ENCODE assay signal across 25 cellular contexts in genomic region chr1:15993666-15994065, GRCh38. TPM values are rescaled to one million over a fixed set of nuclear protein-coding genes. Genes with fewer than 3 reads are reported as not detected.
DNase-seq lines count a peak whose midpoint lies in the region; ATAC-seq and TF ChIP-seq lines count a peak whose summit lies in the region.
"Had no signal": no experiment of that assay in that cellular context is flagged by ENCODE, and none has a peak within 500 bp of the region (broad histone marks: within the 10 kb centered on the region; RNA-seq: fewer than 3 reads in every experiment).

No MANE protein-coding gene starts in this region.

- DNase-seq in IMR-90 (no peak), neuronal stem cell (ENCODE audit: low spot score) (no peak), NCI-H1105 (lab: John Stamatoyannopoulos, UW) (no peak), lower lobe of right lung (no peak)
- DNase-seq: 8988T; ACHN; BE2C; CD4-positive, alpha-beta memory T cell; CD4-positive, CD25-positive, alpha-beta regulatory T cell; CD8-positive, alpha-beta memory T cell; COR-L47; DMS 273 treated with DMSO at 0.1 percent for 48 hours; DMS153; DMS79; DND-41; EL; GDM1 had no signal

- H3K79me1 ChIP-seq in IMR-90 (ENCODE audit: low read depth in 1 of 2, low read length in 2 of 2) (no peaks in the 10 kb centered on the region), neuronal stem cell (ENCODE audit: low read depth, low read length) (peaks cover 3% of the 10 kb centered on the region)

- no peaks in the 10 kb centered on the region for H3K9me3 ChIP-seq in IMR-90 (ENCODE audit: control insufficient read depth, insufficient read depth, low read length)
- no peaks in the 10 kb centered on the region for H3K9me3 ChIP-seq in neuronal stem cell (replicated peaks in 1 of 2; ENCODE audit: control insufficient read depth in 2 of 2, insufficient read depth in 1 of 2, low read depth in 1 of 2, low read length in 2 of 2)
- no peaks in the 10 kb centered on the region for H3K9me3 ChIP-seq in lower lobe of right lung
- H3K9me3 ChIP-seq: BE2C, BLaER1 had no signal

- H3K9ac ChIP-seq in IMR-90 (ENCODE audit: low read depth, low read length), result no peak overlapping the region
- H3K9ac ChIP-seq in neuronal stem cell (ENCODE audit: low read depth, low read length, poor library complexity), result no peak overlapping the region

- H3K4me2 ChIP-seq in IMR-90 (ENCODE audit: low read depth, low read length), result no peak overlapping the region
- H3K4me2 ChIP-seq in neuronal stem cell (ENCODE audit: insufficient read depth, low read length, poor library complexity, severe bottlenecking), result no peak overlapping the region

- ATAC-seq in IMR-90 (ENCODE audit: low read depth) (no peak), HG03045 (IDR thresholded peaks at IDR 0.05; ENCODE audit: unreplicated experiment) (no peak), lower lobe of right lung (no peak)

- no peak overlapping the region for H4K5ac ChIP-seq in IMR-90 (ENCODE audit: low read depth, low read length)

- no TSS peak for BruUV-seq in IMR-90 (replicated peaks; lab: Mats Ljungman, UMichigan)

- H3K14ac ChIP-seq in IMR-90 (replicated peaks; ENCODE audit: low read depth, low read length) (no peak overlapping the region), neuronal stem cell (ENCODE audit: low read length) (peak overlapping the region; percentile 76)

- H3K27me3 ChIP-seq in IMR-90 (ENCODE audit: control insufficient read depth, insufficient read depth, low read length) (peaks cover 9% of the 10 kb centered on the region; the same call in 1 of the 2 replicates), neuronal stem cell (ENCODE audit: control insufficient read depth in 3 of 3, insufficient read depth in 3 of 3, low read depth in 1 of 3, low read length in 3 of 3) (peaks cover 0 to 11% (median 0%) of the 10 kb centered on the region in 3 experiments), lower lobe of right lung (ENCODE audit: low read depth) (no peaks in the 10 kb centered on the region)
- H3K27me3 ChIP-seq: BE2C, BLaER1 had no signal

- H2AFZ ChIP-seq in IMR-90 (replicated peaks; ENCODE audit: low read length, poor library complexity) (peak overlapping the region; percentile 49), neuronal stem cell (ENCODE audit: low read length) (no peak overlapping the region)

- H3K23ac ChIP-seq in IMR-90 (ENCODE audit: low read depth, low read length) (no peak overlapping the region), neuronal stem cell (ENCODE audit: low read depth, low read length, poor library complexity) (peak overlapping the region; percentile 75)

- H2AK9ac ChIP-seq in IMR-90 (replicated peaks; ENCODE audit: low read depth, low read length, poor library complexity), result peak overlapping the region; percentile 72

- no peak overlapping the region for H2AK5ac ChIP-seq in IMR-90 (ENCODE audit: low read depth, low read length)
- peak overlapping the region; percentile 79 for H2AK5ac ChIP-seq in neuronal stem cell (ENCODE audit: low read depth, low read length)

- H3K56ac ChIP-seq in IMR-90 (ENCODE audit: extremely low read depth, insufficient read depth, low read length), result no peak overlapping the region

- dilution Hi-C loops in IMR-90 (cut with HindIII; ENCODE audit: low sequenced_read_pairs, unreplicated experiment), result no loop called here

- H4K91ac ChIP-seq in IMR-90 (ENCODE audit: insufficient read depth, low read depth, low read length), result no peak overlapping the region
- no peak overlapping the region for H4K91ac ChIP-seq in neuronal stem cell (ENCODE audit: low read depth, low read length, poor library complexity)

- H3K4me3 ChIP-seq in IMR-90 (ENCODE audit: insufficient read depth, low read depth, low read length), result no peak overlapping the region
- no peak overlapping the region for H3K4me3 ChIP-seq in neuronal stem cell (ENCODE audit: low read length in 2 of 2)
- H3K4me3 ChIP-seq in lower lobe of right lung, result no peak overlapping the region
- H3K4me3 ChIP-seq: BLaER1, GM12878 had no signal

- 84% methylated on average over 11 of the region's 15 CpGs; no CpG with 5 or more reads in 1 of the 2 experiments for WGBS in IMR-90 (ENCODE audit: extremely low coverage in 2 of 2, insufficient read length in 1 of 2), 2 experiments
- no CpG with 5 or more reads among the region's 15 CpGs for WGBS in neuronal stem cell (ENCODE audit: extremely low coverage in 2 of 2, insufficient read length in 2 of 2, insufficient replicate concordance in 1 of 2), 2 donors

- H2BK20ac ChIP-seq in IMR-90 (ENCODE audit: low read depth, low read length), result no peak overlapping the region

- H2BK12ac ChIP-seq in neuronal stem cell (ENCODE audit: low read length), result no peak overlapping the region

- H2BK15ac ChIP-seq in IMR-90 (ENCODE audit: low read depth, low read length), result no peak overlapping the region
- H2BK15ac ChIP-seq in neuronal stem cell (ENCODE audit: low read length), result no peak overlapping the region

- H4K20me1 ChIP-seq in IMR-90 (ENCODE audit: insufficient read depth, low read length), result no peaks in the 10 kb centered on the region
- H4K20me1 ChIP-seq: BLaER1 had no signal

- no peak for TF ChIP-seq CTCF in IMR-90 (conservative IDR thresholded peaks at IDR 0.05; ENCODE audit: low read depth, low read length)
- TF ChIP-seq CTCF in lower lobe of right lung (IDR thresholded peaks at IDR 0.05), result no peak

- in situ Hi-C loops in IMR-90 (cut with MboI; ENCODE audit: low sequenced_read_pairs), result loop anchor here (10.0 kb wide), 1 partner anchor 59 kb away; no protein-coding TSS in a partner anchor

- intact Hi-C loops in IMR-90 (cut with micrococcal nuclease), result loop anchor here (1.0 to 2.0 kb wide), 4 partner anchors 54 to 201 kb away; partner anchors contain the start of gene SPEN
- intact Hi-C loops in lower lobe of right lung (cut with DNase I), result loop anchor here (10.0 kb wide), 1 partner anchor 179 kb away; no protein-coding TSS in a partner anchor

- H4K8ac ChIP-seq in IMR-90 (ENCODE audit: low read depth in 2 of 2, low read length in 2 of 2) (no peak overlapping the region), neuronal stem cell (ENCODE audit: low read depth, low read length) (no peak overlapping the region)

- no peak for TF ChIP-seq POLR2A in IMR-90 (IDR thresholded peaks at IDR 0.05; ENCODE audit: low read depth, low read length)

- no peak overlapping the region for H3K4ac ChIP-seq in IMR-90 (ENCODE audit: low read depth, low read length)
- H3K4ac ChIP-seq in neuronal stem cell (ENCODE audit: low read length), result no peak overlapping the region

- TF ChIP-seq RAD21 in IMR-90 (IDR thresholded peaks at IDR 0.05; ENCODE audit: low read length), result no peak

- POLR2A ChIA-PET in IMR-90 (lab: Charles Lee; ENCODE audit: unreplicated experiment), result no interaction called here

- H3K27ac ChIP-seq in IMR-90 (ENCODE audit: insufficient read depth, low read length) (no peak overlapping the region), neuronal stem cell (replicated peaks; ENCODE audit: low read length) (no peak overlapping the region), lower lobe of right lung (no peak overlapping the region)

- no peak overlapping the region for H2BK120ac ChIP-seq in IMR-90 (ENCODE audit: low read depth, low read length)
- H2BK120ac ChIP-seq in neuronal stem cell (ENCODE audit: low read depth, low read length), result no peak overlapping the region

- H2BK5ac ChIP-seq in IMR-90 (ENCODE audit: low read depth, low read length, poor library complexity, severe bottlenecking) (no peak overlapping the region), neuronal stem cell (ENCODE audit: low read length) (no peak overlapping the region)

- CTCF ChIA-PET in IMR-90 (lab: Yijun Ruan, JAX), result interaction anchor here (1.4 to 1.6 kb wide), 2 partner anchors 178 to 202 kb away, joined by 3 to 6 read pairs; no protein-coding TSS in a partner anchor

- no peaks in the 10 kb centered on the region for H3K9me1 ChIP-seq in IMR-90 (ENCODE audit: insufficient read depth, low read length)

- H3K18ac ChIP-seq in IMR-90 (ENCODE audit: low read depth, low read length), result no peak overlapping the region
- H3K18ac ChIP-seq in neuronal stem cell (ENCODE audit: low read length), result peak overlapping the region; percentile 86

- H3K36me3 ChIP-seq in IMR-90 (ENCODE audit: control insufficient read depth, insufficient read depth, low read length), result no peaks in the 10 kb centered on the region
- no peaks in the 10 kb centered on the region for H3K36me3 ChIP-seq in neuronal stem cell (replicated peaks in 1 of 2; ENCODE audit: control insufficient read depth in 2 of 2, insufficient read depth in 2 of 2, low read length in 2 of 2)
- H3K36me3 ChIP-seq in lower lobe of right lung, result no peaks in the 10 kb centered on the region
- H3K36me3 ChIP-seq: BE2C, BLaER1 had no signal

- H3K4me1 ChIP-seq in IMR-90 (ENCODE audit: control insufficient read depth, insufficient read depth, low read length), result peaks cover 2% of the 10 kb centered on the region; the same call in 1 of the 2 replicates
- H3K4me1 ChIP-seq in neuronal stem cell (ENCODE audit: control insufficient read depth in 2 of 2, insufficient read depth in 1 of 2, low read depth in 1 of 2, low read length in 2 of 2), result no peaks in the 10 kb centered on the region
- no peaks in the 10 kb centered on the region for H3K4me1 ChIP-seq in lower lobe of right lung
- H3K4me1 ChIP-seq: BE2C had no signal

RNA-seq across cellular contexts. Expression of gene SRARP, which starts 10.4 kb away (rescaled TPM):
- total RNA-seq in IMR-90 (2012; rRNA removed) (not detected in 2 replicates), lower lobe of right lung (0.21 TPM)
- not detected in 2 replicates for polyA plus RNA-seq in IMR-90 (2012; rRNA removed)
- polyA plus RNA-seq in IMR-90 (2012; cell fraction: cytosol; rRNA removed), result not detected in 2 replicates
- not detected in 2 replicates for polyA plus RNA-seq in IMR-90 (2012; cell fraction: nucleus; rRNA removed; ENCODE audit: low replicate concordance)
- not detected for polyA plus RNA-seq in neuronal stem cell (2013, experiment 1 of 2)
- polyA plus RNA-seq in neuronal stem cell (2013, experiment 2 of 2), result not detected
- total RNA-seq: A673; CD4-positive, alpha-beta memory T cell; CD4-positive, CD25-positive, alpha-beta regulatory T cell; CD8-positive, alpha-beta memory T cell; Daoy; G401; GM12878 had no signal
- polyA plus RNA-seq: AG04450; CD14-positive monocyte; CD4-positive, alpha-beta memory T cell; CD4-positive, CD25-positive, alpha-beta regulatory T cell; CD8-positive, alpha-beta memory T cell; GM12878 had no signal

RNA-seq across cellular contexts. Expression of gene ZBTB17, which starts 17.8 kb away (rescaled TPM):
- total RNA-seq in IMR-90 (2012; rRNA removed), result 26.3 and 29.7 TPM in 2 replicates
- 58.2 and 65.5 TPM in 2 replicates for polyA plus RNA-seq in IMR-90 (2012; rRNA removed)
- 27.1 and 37.4 TPM in 2 replicates for polyA plus RNA-seq in IMR-90 (2012; cell fraction: cytosol; rRNA removed)
- polyA plus RNA-seq in IMR-90 (2012; cell fraction: nucleus; rRNA removed; ENCODE audit: low replicate concordance), result 190 and 417 TPM in 2 replicates
- 26.5 TPM for polyA plus RNA-seq in neuronal stem cell (2013, experiment 1 of 2)
- polyA plus RNA-seq in neuronal stem cell (2013, experiment 2 of 2), result 28.4 TPM
- 37.7 TPM for total RNA-seq in lower lobe of right lung

RNA-seq across cellular contexts. Expression of gene HSPB7, which starts 24.2 kb away (rescaled TPM):
- total RNA-seq in IMR-90 (2012; rRNA removed) (0.54 and 0.56 TPM in 2 replicates), lower lobe of right lung (4.9 TPM)
- 3.0 and 4.3 TPM in 2 replicates for polyA plus RNA-seq in IMR-90 (2012; rRNA removed)
- polyA plus RNA-seq in IMR-90 (2012; cell fraction: cytosol; rRNA removed), result 2.7 and 5.1 TPM in 2 replicates
- 3.0 and 6.7 TPM in 2 replicates for polyA plus RNA-seq in IMR-90 (2012; cell fraction: nucleus; rRNA removed; ENCODE audit: low replicate concordance)
- polyA plus RNA-seq in neuronal stem cell (2013, experiment 1 of 2), result not detected
- not detected for polyA plus RNA-seq in neuronal stem cell (2013, experiment 2 of 2)
- total RNA-seq: A673; CD4-positive, alpha-beta memory T cell; CD4-positive, CD25-positive, alpha-beta regulatory T cell; CD8-positive, alpha-beta memory T cell; GM12878 had no signal
- polyA plus RNA-seq: CD14-positive monocyte; CD4-positive, alpha-beta memory T cell; CD4-positive, CD25-positive, alpha-beta regulatory T cell; CD8-positive, alpha-beta memory T cell had no signal

RNA-seq across cellular contexts. Expression of gene CLCNKA, which starts 28.2 kb away (rescaled TPM):
- total RNA-seq in IMR-90 (2012; rRNA removed), result not detected in 2 replicates
- 0.05 TPM in 1 of 2 replicates, not detected in the other for polyA plus RNA-seq in IMR-90 (2012; rRNA removed)
- 0.07 and 0.16 TPM in 2 replicates for polyA plus RNA-seq in IMR-90 (2012; cell fraction: cytosol; rRNA removed)
- 0.76 and 1.0 TPM in 2 replicates for polyA plus RNA-seq in IMR-90 (2012; cell fraction: nucleus; rRNA removed; ENCODE audit: low replicate concordance)
- polyA plus RNA-seq in neuronal stem cell (2013, experiment 1 of 2), result 0.13 TPM
- polyA plus RNA-seq in neuronal stem cell (2013, experiment 2 of 2), result 0.08 TPM
- total RNA-seq in lower lobe of right lung, result 0.65 TPM
- total RNA-seq: A673; CD4-positive, alpha-beta memory T cell; CD4-positive, CD25-positive, alpha-beta regulatory T cell; CD8-positive, alpha-beta memory T cell; Daoy; GM12878 had no signal
- polyA plus RNA-seq: AG04450; CD14-positive monocyte; CD4-positive, alpha-beta memory T cell; CD4-positive, CD25-positive, alpha-beta regulatory T cell; CD8-positive, alpha-beta memory T cell had no signal

RNA-seq across cellular contexts. Expression of gene CLCNKB, which starts 49.9 kb away (rescaled TPM):
- total RNA-seq in IMR-90 (2012; rRNA removed), result not detected in 2 replicates
- polyA plus RNA-seq in IMR-90 (2012; rRNA removed), result 0.09 and 0.11 TPM in 2 replicates
- 0.14 and 0.41 TPM in 2 replicates for polyA plus RNA-seq in IMR-90 (2012; cell fraction: cytosol; rRNA removed)
- 0.70 and 0.76 TPM in 2 replicates for polyA plus RNA-seq in IMR-90 (2012; cell fraction: nucleus; rRNA removed; ENCODE audit: low replicate concordance)
- 2.9 TPM for polyA plus RNA-seq in neuronal stem cell (2013, experiment 1 of 2)
- polyA plus RNA-seq in neuronal stem cell (2013, experiment 2 of 2), result 2.7 TPM
- total RNA-seq in lower lobe of right lung, result 0.18 TPM
- total RNA-seq: CD4-positive, alpha-beta memory T cell; CD4-positive, CD25-positive, alpha-beta regulatory T cell; CD8-positive, alpha-beta memory T cell; GM12878 had no signal
- polyA plus RNA-seq: CD14-positive monocyte; CD4-positive, alpha-beta memory T cell; CD4-positive, CD25-positive, alpha-beta regulatory T cell; CD8-positive, alpha-beta memory T cell had no signal
